In the genomic region with DNA sequence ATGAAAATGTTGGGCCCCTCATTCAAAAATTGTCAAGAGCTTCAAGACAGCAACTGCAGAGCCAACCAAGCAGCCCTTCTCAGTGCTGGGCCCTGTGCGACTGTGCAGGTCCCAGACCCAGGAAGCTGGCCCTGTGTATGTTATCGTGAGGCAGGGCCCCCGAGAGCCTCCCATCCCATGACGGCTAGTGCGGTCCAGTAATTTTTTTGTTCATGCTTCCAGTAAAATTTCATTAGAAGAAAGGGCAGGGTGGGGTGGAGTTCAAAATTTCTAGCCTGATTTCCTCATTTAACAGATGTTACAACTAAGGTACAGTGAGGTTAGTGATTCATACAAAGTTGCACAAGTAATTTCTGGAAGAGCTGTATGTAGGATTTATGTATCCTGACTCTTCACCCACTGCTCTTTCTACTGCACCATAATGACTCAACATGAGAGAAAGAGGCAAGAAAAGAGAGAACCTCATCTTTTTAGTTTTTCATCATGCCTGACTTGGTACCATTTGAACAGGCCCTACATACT, we compare ENCODE assay signal across 8 cellular contexts.
DNase-seq lines count a peak whose midpoint lies in the region; ATAC-seq, FAIRE-seq and TF ChIP-seq lines count a peak whose summit lies in the region.

No MANE protein-coding gene starts in this region.

- H3K36me3 ChIP-seq in thoracic aorta: no peaks in the 10 kb centered on the region
- no peaks in the 10 kb centered on the region for H3K36me3 ChIP-seq in testis (ENCODE audit: low read depth, missing control alignments)
- H3K36me3 ChIP-seq in effector memory CD4-positive, alpha-beta T cell (ENCODE audit: control insufficient read depth, insufficient read depth, low read length): no peaks in the 10 kb centered on the region

- H3K4me1 ChIP-seq in foreskin keratinocyte: no peaks in the 10 kb centered on the region
- no peaks in the 10 kb centered on the region for H3K4me1 ChIP-seq in thoracic aorta (ENCODE audit: control insufficient read depth in 1 of 2, low read depth in 2 of 2)
- H3K4me1 ChIP-seq in testis: peaks cover 10% of the 10 kb centered on the region
- H3K4me1 ChIP-seq in effector memory CD4-positive, alpha-beta T cell (ENCODE audit: control insufficient read depth, insufficient read depth, low read length, poor library complexity, severe bottlenecking): no peaks in the 10 kb centered on the region

- TF ChIP-seq CTCF in RWPE1 (conservative IDR thresholded peaks at IDR 0.05; ENCODE audit: low read depth) (no peak), foreskin keratinocyte (conservative IDR thresholded peaks at IDR 0.05) (no peak), thoracic aorta (IDR thresholded peaks at IDR 0.05) (no peak), testis (IDR thresholded peaks at IDR 0.05) (no peak)

- H3K9me3 ChIP-seq in thoracic aorta: no peaks in the 10 kb centered on the region
- no peaks in the 10 kb centered on the region for H3K9me3 ChIP-seq in testis
- H3K9me3 ChIP-seq in effector memory CD4-positive, alpha-beta T cell (ENCODE audit: control insufficient read depth, low read length): no peaks in the 10 kb centered on the region

- H3K4me3 ChIP-seq in thoracic aorta: no peak overlapping the region
- H3K4me3 ChIP-seq in testis: no peak overlapping the region
- no peak overlapping the region for H3K4me3 ChIP-seq in effector memory CD4-positive, alpha-beta T cell (ENCODE audit: insufficient read depth, low read depth, low read length, poor library complexity, severe bottlenecking)

- DNase-seq in GM03348 (ENCODE audit: low spot score) (peak; percentile 86), H54 (ENCODE audit: insufficient read length, low spot score) (peak; percentile 24), RWPE1 (ENCODE audit: low spot score) (peak; percentile 76), foreskin keratinocyte (peak; percentile 77 to 88), thoracic aorta (ENCODE audit: low spot score) (no peak), testis (no peak), NCI-H1105 treated with DMSO at 0.1 percent for 48 hours (lab: John Stamatoyannopoulos, UW) (no peak)
- DNase-seq in effector memory CD4-positive, alpha-beta T cell: no peak

- intact Hi-C loops in testis (cut with DNase I; ENCODE audit: low total_unique reads): no loop called here

- ATAC-seq in foreskin keratinocyte (peak; percentile 99), thoracic aorta (ENCODE audit: insufficient number of reproducible peaks, low FRiP score, low read depth) (peak; percentile 75)

- WGBS in testis, 2 donors: 92 to 93% methylated on average over 5 of the region's 5 CpGs

- no peak for TF ChIP-seq POLR2A in H54 (IDR thresholded peaks at IDR 0.05; ENCODE audit: low read depth, low read length)
- no peak for TF ChIP-seq POLR2A in testis (IDR thresholded peaks at IDR 0.05)

- CTCF ChIA-PET in RWPE1 (lab: Yijun Ruan, JAX): no interaction called here

- POLR2A ChIA-PET in RWPE1 (lab: Yijun Ruan, JAX; ENCODE audit: low non-redundant PET): no interaction called here

- peak; percentile 94 for FAIRE-seq in H54 (lab: Jason Lieb, UNC)

- peak overlapping the region; percentile 81 for H3K27ac ChIP-seq in RWPE1
- no peak overlapping the region for H3K27ac ChIP-seq in foreskin keratinocyte
- H3K27ac ChIP-seq in thoracic aorta: peak overlapping the region in 1 of 2 donors; percentile 12
- no peak overlapping the region for H3K27ac ChIP-seq in testis
- H3K27ac ChIP-seq in effector memory CD4-positive, alpha-beta T cell (ENCODE audit: insufficient read depth, low read length, poor library complexity, severe bottlenecking): no peak overlapping the region

- H3K27me3 ChIP-seq in foreskin keratinocyte: no peaks in the 10 kb centered on the region
- no peaks in the 10 kb centered on the region for H3K27me3 ChIP-seq in thoracic aorta (replicated peaks; ENCODE audit: insufficient read depth)
- no peaks in the 10 kb centered on the region for H3K27me3 ChIP-seq in testis
- no peaks in the 10 kb centered on the region for H3K27me3 ChIP-seq in effector memory CD4-positive, alpha-beta T cell (replicated peaks; ENCODE audit: control insufficient read depth, insufficient read depth, low read length, poor library complexity, severe bottlenecking)

Comparison
In these comparisons a context has a peak if more than half of its experiments do, and no peak if none do; other contexts are left out.
1. DNase-seq: peak in GM03348 (single experiment), H54 (single experiment), RWPE1 (single experiment) and foreskin keratinocyte (2 of 2); none in thoracic aorta (single experiment), testis (single experiment), NCI-H1105 treated with DMSO at 0.1 percent for 48 hours (single experiment) and effector memory CD4-positive, alpha-beta T cell (0 of 3).